ENCODE assay signal across 11 cellular contexts in genomic region chr7:104931181-104931781, GRCh38.
A peak's percentile ranks its signal among the peaks of the same experiment; 100 is the strongest.
DNase-seq lines count a peak whose midpoint lies in the region; ATAC-seq and TF ChIP-seq lines count a peak whose summit lies in the region.
"Had no signal": no experiment of that assay in that cellular context is flagged by ENCODE, and none has a peak within 500 bp of the region (broad histone marks: within the 10 kb centered on the region; RNA-seq: fewer than 3 reads in every experiment).

No MANE protein-coding gene starts in this region.

- H3K4me3 Mint-ChIP-seq in endodermal cell, result no peak overlapping the region
- no peak overlapping the region for H3K4me3 Mint-ChIP-seq in neural crest cell
- H3K4me3 Mint-ChIP-seq: stimulated activated naive CD8-positive, alpha-beta T cell treated with anti-CD3 and anti-CD28 coated beads, Interleukin-15, Interleukin-2, amounts not matched to agents 100 ng/mL and 50 ng/mL, for 24 hours had no signal

- no peaks in the 10 kb centered on the region for H3K9me3 ChIP-seq in HEK293 (ENCODE audit: control insufficient read depth, insufficient read depth, low read depth, low read length)
- H3K9me3 ChIP-seq in endodermal cell (ENCODE audit: control insufficient read depth, low read length), result no peaks in the 10 kb centered on the region
- H3K9me3 ChIP-seq: SJCRH30 had no signal

- ATAC-seq in GM19463 (IDR thresholded peaks at IDR 0.05; ENCODE audit: unreplicated experiment) (no peak), HG03095 (IDR thresholded peaks at IDR 0.05; ENCODE audit: unreplicated experiment) (no peak)
- ATAC-seq: GM12878 had no signal

- H3K36me3 Mint-ChIP-seq in endodermal cell (ENCODE audit: low read depth) (no peaks in the 10 kb centered on the region), neural crest cell (ENCODE audit: low read depth) (no peaks in the 10 kb centered on the region)

- peak; percentile 82 for DNase-seq in NCI-H2196 treated with DMSO at 0.1 percent for 48 hours (lab: John Stamatoyannopoulos, UW; ENCODE audit: unreplicated experiment)
- DNase-seq in endodermal cell, result peak; percentile 71
- DNase-seq in neural crest cell (ENCODE audit: low read depth, low spot score), result no peak
- DNase-seq in HUDEP-2 (lab: John Stamatoyannopoulos, UW; ENCODE audit: unreplicated experiment in 76 of 76), result no peak
- DNase-seq in NCI-H748 (lab: John Stamatoyannopoulos, UW; ENCODE audit: unreplicated experiment), result no peak

- CTCF ChIA-PET in HEK293 (lab: Yijun Ruan, JAX), result interaction anchor here (0.7 to 2.3 kb wide), 2 partner anchors 47 to 50 kb away, joined by 4 to 14 read pairs; no protein-coding TSS in a partner anchor

- H3K9me3 Mint-ChIP-seq in endodermal cell (no peaks in the 10 kb centered on the region), neural crest cell (peaks cover 5% of the 10 kb centered on the region)
- H3K9me3 Mint-ChIP-seq: stimulated activated naive CD8-positive, alpha-beta T cell treated with anti-CD3 and anti-CD28 coated beads, Interleukin-15, Interleukin-2, amounts not matched to agents 100 ng/mL and 50 ng/mL, for 24 hours had no signal

- WGBS in endodermal cell (ENCODE audit: insufficient coverage in 1 of 2, insufficient read length in 1 of 2), 2 experiments, result 42 to 52% methylated on average over 2 to 4 of the region's 5 CpGs

- H3K27ac ChIP-seq in HEK293 (ENCODE audit: extremely low read depth, low read depth, low read length), result no peak overlapping the region
- peak overlapping the region; percentile 86 for H3K27ac ChIP-seq in endodermal cell (ENCODE audit: low read depth, low read length)
- H3K27ac ChIP-seq: SJCRH30 had no signal

- H3K4me1 ChIP-seq in HEK293 (ENCODE audit: control insufficient read depth, insufficient read depth, low read length) (0 out of 2 replicates have a peak, but pooled peaks cover 2% of the 10 kb centered on the region), endodermal cell (ENCODE audit: control insufficient read depth, insufficient read depth, low read length) (peaks cover 9% of the 10 kb centered on the region)
- H3K4me1 ChIP-seq: SJCRH30 had no signal

- H3K36me3 ChIP-seq in HEK293 (ENCODE audit: control insufficient read depth in 2 of 2, insufficient read depth in 1 of 2, low read length in 2 of 2) (no peaks in the 10 kb centered on the region), endodermal cell (ENCODE audit: control insufficient read depth, insufficient read depth, low read length) (no peaks in the 10 kb centered on the region)
- H3K36me3 ChIP-seq: SJCRH30 had no signal

- no peak overlapping the region for H3K4me3 ChIP-seq in HEK293 (ENCODE audit: low read depth, low read length)
- H3K4me3 ChIP-seq in endodermal cell (ENCODE audit: low read length), result no peak overlapping the region
- H3K4me3 ChIP-seq: GM12878, SJCRH30 had no signal

- H3K4me1 Mint-ChIP-seq in endodermal cell (peaks cover 23% of the 10 kb centered on the region), neural crest cell (peaks cover 61% of the 10 kb centered on the region)

- TF ChIP-seq CTCF in HEK293 (tag by site-specific recombination; IDR thresholded peaks at IDR 0.05) (no peak), endodermal cell (conservative IDR thresholded peaks at IDR 0.05) (no peak), neural crest cell (conservative IDR thresholded peaks at IDR 0.05) (no peak)

- H3K9ac ChIP-seq in endodermal cell (ENCODE audit: extremely low read depth, low read length, poor library complexity, severe bottlenecking), result no peak overlapping the region

- POLR2A ChIA-PET in HEK293 (lab: Yijun Ruan, JAX), result no interaction called here

- peak overlapping the region; percentile 24 for H3K27ac Mint-ChIP-seq in endodermal cell
- H3K27ac Mint-ChIP-seq in neural crest cell (ENCODE audit: unreplicated experiment), result peak overlapping the region; percentile 36
- H3K27ac Mint-ChIP-seq: stimulated activated naive CD8-positive, alpha-beta T cell treated with anti-CD3 and anti-CD28 coated beads, Interleukin-15, Interleukin-2, amounts not matched to agents 100 ng/mL and 50 ng/mL, for 24 hours had no signal

- H3K27me3 Mint-ChIP-seq in endodermal cell (ENCODE audit: insufficient read depth) (no peaks in the 10 kb centered on the region), neural crest cell (ENCODE audit: low read depth) (no peaks in the 10 kb centered on the region)
- H3K27me3 Mint-ChIP-seq: stimulated activated naive CD8-positive, alpha-beta T cell treated with anti-CD3 and anti-CD28 coated beads, Interleukin-15, Interleukin-2, amounts not matched to agents 100 ng/mL and 50 ng/mL, for 24 hours had no signal

- no peaks in the 10 kb centered on the region for H3K27me3 ChIP-seq in endodermal cell (ENCODE audit: control insufficient read depth, insufficient read depth, low read length, poor library complexity, severe bottlenecking)
- H3K27me3 ChIP-seq: SJCRH30 had no signal

TF ChIP-seq in HEK293, 187 proteins besides CTCF, POLR2A, EP300 and RAD21:
- 0 out of 2 replicates have a peak, but pooled peaks have one; percentile 33 for TF ChIP-seq ZBTB17 (tag by site-specific recombination; IDR thresholded peaks at IDR 0.05)
- TF ChIP-seq ZNF624 (tag by site-specific recombination; IDR thresholded peaks at IDR 0.05), result no peak
- peak; percentile 85 for TF ChIP-seq ZIC2 (tag by site-specific recombination; IDR thresholded peaks at IDR 0.05)

Comparison
In these comparisons a context has a peak if more than half of its experiments do, and no peak if none do; other contexts are left out.
1. DNase-seq: peak in NCI-H2196 treated with DMSO at 0.1 percent for 48 hours (single experiment) and endodermal cell (single experiment); none in neural crest cell (single experiment), HUDEP-2 (0 of 76) and NCI-H748 (single experiment).